22 cellular contexts compared by ENCODE assay signal in genomic region chr3:43892061-43892460, GRCh38.
A peak's percentile ranks its signal among the peaks of the same experiment; 100 is the strongest.
DNase-seq lines count a peak whose midpoint lies in the region; ATAC-seq and TF ChIP-seq lines count a peak whose summit lies in the region.
"Had no signal": no experiment of that assay in that cellular context is flagged by ENCODE, and none has a peak within 500 bp of the region (broad histone marks: within the 10 kb centered on the region; RNA-seq: fewer than 3 reads in every experiment).

No MANE protein-coding gene starts in this region.

- no peaks in the 10 kb centered on the region for H3K79me2 ChIP-seq in Karpas-422 (ENCODE audit: low read length)

- intact Hi-C loops in aorta (cut with DNase I), result no loop called here

- 39 to 45% methylated on average over 6 of the region's 6 CpGs for WGBS in aorta, 2 donors

- peak overlapping the region; percentile 59 for H3K4me3 ChIP-seq in Karpas-422 (ENCODE audit: low read length)
- no peak overlapping the region for H3K4me3 ChIP-seq in aorta (ENCODE audit: low read length in 2 of 2)
- H3K4me3 ChIP-seq: esophagus muscularis mucosa, gastrocnemius medialis, neural progenitor cell, tibial artery had no signal

- H3K9ac ChIP-seq in Karpas-422 (ENCODE audit: low read length), result peak overlapping the region; percentile 75
- H3K9ac ChIP-seq: neural progenitor cell had no signal

- in situ Hi-C loops in G401 (cut with HindIII; ENCODE audit: low sequenced_read_pairs), result no loop called here

- no peaks in the 10 kb centered on the region for H3K9me2 ChIP-seq in Karpas-422 (replicated peaks; ENCODE audit: insufficient read depth, low read length)

- peak overlapping the region; percentile 99 for H3K4me2 ChIP-seq in Karpas-422 (ENCODE audit: low read depth, low read length, poor library complexity, severe bottlenecking)
- H3K4me2 ChIP-seq: neural progenitor cell had no signal

- peaks cover 65% of the 10 kb centered on the region for H3K4me1 ChIP-seq in Karpas-422 (ENCODE audit: low read length)
- H3K4me1 ChIP-seq in aorta (ENCODE audit: control insufficient read depth in 1 of 2, insufficient read depth in 2 of 2, low read length in 2 of 2), result no peaks in the 10 kb centered on the region
- H3K4me1 ChIP-seq: neural progenitor cell had no signal

- TF ChIP-seq CTCF in GM20000 (IDR thresholded peaks at IDR 0.05; ENCODE audit: extremely low read depth, missing control alignments), result no peak

- H3K36me3 ChIP-seq in Karpas-422 (ENCODE audit: insufficient read depth, low read length) (no peaks in the 10 kb centered on the region), aorta (ENCODE audit: control insufficient read depth in 1 of 2, insufficient read depth in 2 of 2, low read length in 1 of 2) (no peaks in the 10 kb centered on the region)
- H3K36me3 ChIP-seq: esophagus muscularis mucosa, gastrocnemius medialis, neural progenitor cell, tibial artery had no signal

- H2AFZ ChIP-seq in Karpas-422 (ENCODE audit: low read length), result no peak overlapping the region
- H2AFZ ChIP-seq: neural progenitor cell had no signal

- DNase-seq in G401 (ENCODE audit: low spot score), result peak; percentile 48
- DNase-seq in GM20000 (ENCODE audit: low spot score), result peak; percentile 32
- peak; percentile 90 for DNase-seq in Karpas-422
- peak; percentile 48 for DNase-seq in left kidney (ENCODE audit: low read depth, low spot score)
- no peak for DNase-seq in occipital lobe (lab: John Stamatoyannopoulos, UW)
- no peak for DNase-seq in NCI-H446 treated with DMSO at 0.1 percent for 48 hours (lab: John Stamatoyannopoulos, UW)
- no peak for DNase-seq in aorta
- DNase-seq: activated naive CD8-positive, alpha-beta T cell treated with anti-CD3 and anti-CD28 coated beads, Interleukin-2, amount 10 ng/mL, durations not matched to agents 7 days and 5 days; CD4-positive, CD25-positive, alpha-beta regulatory T cell; effector memory CD8-positive, alpha-beta T cell; gastrocnemius medialis; kidney glomerular epithelial cell; mesendoderm; MM.1S; NCI-H1436; stimulated activated naive CD4-positive, alpha-beta T cell; tibial artery had no signal

- no peaks in the 10 kb centered on the region for H4K20me1 ChIP-seq in Karpas-422 (ENCODE audit: insufficient read depth, low read depth, low read length)

- no peaks in the 10 kb centered on the region for H3K27me3 ChIP-seq in Karpas-422 (ENCODE audit: low read length)
- H3K27me3 ChIP-seq in aorta (ENCODE audit: control insufficient read depth in 1 of 2, insufficient read depth in 2 of 2, low read length in 1 of 2), result no peaks in the 10 kb centered on the region
- H3K27me3 ChIP-seq: esophagus muscularis mucosa, tibial artery had no signal

- ATAC-seq in GM19035 (IDR thresholded peaks at IDR 0.05; ENCODE audit: unreplicated experiment) (no peak), aorta (ENCODE audit: low FRiP score) (no peak)
- ATAC-seq: activated CD4-positive, CD25-positive, alpha-beta regulatory T cell treated with anti-CD3 and anti-CD28 coated beads, Interleukin-2, amount 50 U/mL, for 24 hours; effector memory CD8-positive, alpha-beta T cell; gastrocnemius medialis had no signal

- H3K27ac ChIP-seq in Karpas-422 (ENCODE audit: low read length), result peak overlapping the region; percentile 99
- no peak overlapping the region for H3K27ac ChIP-seq in aorta (ENCODE audit: low read depth in 1 of 2, low read length in 2 of 2)
- H3K27ac ChIP-seq: esophagus muscularis mucosa, gastrocnemius medialis, neural progenitor cell, RWPE1, tibial artery had no signal

- H3K9me3 ChIP-seq in Karpas-422 (ENCODE audit: low read length), result no peaks in the 10 kb centered on the region
- no peaks in the 10 kb centered on the region for H3K9me3 ChIP-seq in aorta (ENCODE audit: control insufficient read depth, low read length)
- H3K9me3 ChIP-seq: esophagus muscularis mucosa, gastrocnemius medialis, tibial artery had no signal

Comparison
In these comparisons a context has a peak if more than half of its experiments do, and no peak if none do; other contexts are left out.
1. DNase-seq: peak in G401 (single experiment), GM20000 (single experiment), Karpas-422 (single experiment) and left kidney (single experiment); none in occipital lobe (single experiment), NCI-H446 treated with DMSO at 0.1 percent for 48 hours (single experiment) and aorta (0 of 2).